Comparison of ENCODE assay signal across 8 cellular contexts in genomic region chrY:7273587-7274203, GRCh38.
A peak's percentile ranks its signal among the peaks of the same experiment; 100 is the strongest.
DNase-seq lines count a peak whose midpoint lies in the region; ATAC-seq, FAIRE-seq and TF ChIP-seq lines count a peak whose summit lies in the region.

No MANE protein-coding gene starts in this region.

- H2AFZ ChIP-seq in OCI-LY1 (ENCODE audit: low read length) = no peak overlapping the region
- H2AFZ ChIP-seq in neural cell (ENCODE audit: low read depth, low read length) = no peak overlapping the region

- H4K20me1 ChIP-seq in OCI-LY1 (ENCODE audit: insufficient read depth, low read length) = no peaks in the 10 kb centered on the region
- H4K20me1 ChIP-seq in neural cell (ENCODE audit: insufficient read depth) = no peaks in the 10 kb centered on the region

- peak overlapping the region; percentile 83 to 96 for H3K27ac ChIP-seq in A549
- H3K27ac ChIP-seq in OCI-LY1 (ENCODE audit: low read depth, low read length, poor library complexity, severe bottlenecking) = peak overlapping the region; percentile 80
- H3K27ac ChIP-seq in neural cell (ENCODE audit: low read length) = peak overlapping the region; percentile 31

- peaks cover 43% of the 10 kb centered on the region for H3K79me2 ChIP-seq in OCI-LY1 (ENCODE audit: insufficient read depth, low read length)
- peaks cover 4% of the 10 kb centered on the region for H3K79me2 ChIP-seq in neural cell (replicated peaks; ENCODE audit: insufficient read depth, low read length)

- H3K4me3 ChIP-seq in A549 (peak overlapping the region; percentile 78), OCI-LY1 (ENCODE audit: low read depth, low read length, poor library complexity, severe bottlenecking) (peak overlapping the region; percentile 75), neural cell (ENCODE audit: low read length) (peak overlapping the region; percentile 77)

- POLR2A ChIA-PET in A549 (lab: Yijun Ruan, JAX) = no interaction called here

- H3K4me1 ChIP-seq in A549 (no peaks in the 10 kb centered on the region), OCI-LY1 (ENCODE audit: insufficient read depth, low read length, severe bottlenecking) (peaks cover 37% of the 10 kb centered on the region)

- H3K9me3 ChIP-seq in A549 = no peaks in the 10 kb centered on the region
- H3K9me3 ChIP-seq in OCI-LY1 (ENCODE audit: low read length) = no peaks in the 10 kb centered on the region
- no peaks in the 10 kb centered on the region for H3K9me3 ChIP-seq in neural cell (ENCODE audit: low read length)

- H3K36me3 ChIP-seq in OCI-LY1 (ENCODE audit: insufficient read depth, low read length) (no peaks in the 10 kb centered on the region), neural cell (ENCODE audit: insufficient read depth, low read length) (no peaks in the 10 kb centered on the region)

- TF ChIP-seq EP300 in A549 (IDR thresholded peaks at IDR 0.05) = no peak
- no peak for TF ChIP-seq EP300 in neural cell (conservative IDR thresholded peaks at IDR 0.05; ENCODE audit: poor library complexity, severe bottlenecking)

- H3F3A ChIP-seq in OCI-LY1 (ENCODE audit: insufficient read depth, low read length) (no peaks in the 10 kb centered on the region), neural cell (ENCODE audit: insufficient read depth, low read length, poor library complexity, severe bottlenecking) (no peaks in the 10 kb centered on the region)

- peak overlapping the region; percentile 83 for H3K4me2 ChIP-seq in A549
- peak overlapping the region; percentile 92 for H3K4me2 ChIP-seq in OCI-LY1 (ENCODE audit: low read length)
- H3K4me2 ChIP-seq in neural cell (ENCODE audit: low read length) = no peak overlapping the region

- H3K9ac ChIP-seq in OCI-LY1 (ENCODE audit: low read length) (peak overlapping the region; percentile 81), neural cell (ENCODE audit: low read length) (peak overlapping the region; percentile 71)

- TF ChIP-seq POLR2A in A549 (IDR thresholded peaks at IDR 0.05; ENCODE audit: low read length) = no peak

- CTCF ChIA-PET in A549 (lab: Yijun Ruan, JAX) = no interaction called here

- DNase-seq in A549 (ENCODE audit: low read depth in 1 of 2, low spot score in 1 of 2) = peak; percentile 40 to 75
- peak; percentile 76 for DNase-seq in H4 (ENCODE audit: low spot score)
- DNase-seq in cerebellum (ENCODE audit: low spot score) = peak; percentile 23
- DNase-seq in NCI-H510A (lab: John Stamatoyannopoulos, UW) = no peak
- DNase-seq in NCI-H146 treated with DMSO at 0.1 percent for 48 hours (lab: John Stamatoyannopoulos, UW; ENCODE audit: unreplicated experiment) = no peak

- no peak for TF ChIP-seq RAD21 in A549 (conservative IDR thresholded peaks at IDR 0.05 in 1 of 2, IDR thresholded peaks at IDR 0.05 in 1 of 2)
- no peak for TF ChIP-seq RAD21 in neural cell (conservative IDR thresholded peaks at IDR 0.05)

- 0% methylated on average over 2 of the region's 65 CpGs for WGBS in A549 (ENCODE audit: missing lambda C conversion rate)

- FAIRE-seq in A549 (lab: Jason Lieb, UNC) = no peak

- H3K9me2 ChIP-seq in OCI-LY1 (ENCODE audit: low read depth, low read length) (no peaks in the 10 kb centered on the region), neural cell (ENCODE audit: insufficient read depth, low read length) (no peaks in the 10 kb centered on the region)

- H3K27me3 ChIP-seq in OCI-LY1 (ENCODE audit: insufficient read depth, low read length) = no peaks in the 10 kb centered on the region
- H3K27me3 ChIP-seq in neural cell (ENCODE audit: insufficient read depth, low read depth, low read length) = no peaks in the 10 kb centered on the region

- TF ChIP-seq CTCF in A549 (IDR thresholded peaks at IDR 0.05) = no peak
- TF ChIP-seq CTCF in OCI-LY1 (IDR thresholded peaks at IDR 0.05; ENCODE audit: low read length) = no peak
- TF ChIP-seq CTCF in neural cell (IDR thresholded peaks at IDR 0.05; ENCODE audit: poor library complexity, severe bottlenecking) = no peak

- ATAC-seq in A549 = peak; percentile 81 to 85
- ATAC-seq in GM18870 (IDR thresholded peaks at IDR 0.05; ENCODE audit: unreplicated experiment) = no peak

TF ChIP-seq in A549, 52 proteins besides CTCF, POLR2A, EP300 and RAD21:
- TF ChIP-seq KDM5A (IDR thresholded peaks at IDR 0.05) (no peak), EHMT2 (IDR thresholded peaks at IDR 0.05; ENCODE audit: low read depth) (no peak)

TF ChIP-seq in neural cell, 6 proteins besides CTCF, POLR2A, EP300 and RAD21:
- TF ChIP-seq TAF1 (IDR thresholded peaks at IDR 0.05; ENCODE audit: low read depth) (no peak), POLR2AphosphoS5 (IDR thresholded peaks at IDR 0.05) (peak; percentile 52), SMC3 (conservative IDR thresholded peaks at IDR 0.05; ENCODE audit: poor library complexity) (no peak), EZH2 (IDR thresholded peaks at IDR 0.05; ENCODE audit: borderline replicate concordance, insufficient read depth, low read length, poor library complexity, severe bottlenecking) (no peak), REST (IDR thresholded peaks at IDR 0.05; ENCODE audit: borderline replicate concordance) (peak; percentile 23), MXI1 (conservative IDR thresholded peaks at IDR 0.05; ENCODE audit: poor library complexity, severe bottlenecking) (peak; percentile 57)

Comparison
In these comparisons a context has a peak if more than half of its experiments do, and no peak if none do; other contexts are left out.
1. DNase-seq: peak in A549 (2 of 2), H4 (single experiment) and cerebellum (single experiment); none in NCI-H510A (single experiment) and NCI-H146 treated with DMSO at 0.1 percent for 48 hours (single experiment).
2. H3K27ac ChIP-seq: peak in every context shown above with its lines; median percentile 90 in A549; 80 in OCI-LY1; 31 in neural cell.
3. Peak in every context shown above with its lines, with median percentiles within 50 percentile points of each other: H3K4me3 ChIP-seq.